8 cellular contexts compared by ENCODE assay signal in genomic region chr13:63636231-63636993, GRCh38.
DNase-seq lines count a peak whose midpoint lies in the region; ATAC-seq, FAIRE-seq and TF ChIP-seq lines count a peak whose summit lies in the region.

No MANE protein-coding gene starts in this region.

- no peaks in the 10 kb centered on the region for H3K79me1 ChIP-seq in mesenchymal stem cell (replicated peaks; ENCODE audit: low read length, poor library complexity, severe bottlenecking)

- H4K8ac ChIP-seq in mesenchymal stem cell (ENCODE audit: low read length), result no peak overlapping the region

- no peak overlapping the region for H3K14ac ChIP-seq in mesenchymal stem cell (ENCODE audit: low read length in 2 of 2)

- H3K9ac ChIP-seq in mesenchymal stem cell (ENCODE audit: low read length), result peak overlapping the region; percentile 69

- peak overlapping the region; percentile 33 for H3K4me2 ChIP-seq in mesenchymal stem cell (ENCODE audit: low read length, poor library complexity, severe bottlenecking)

- H2BK12ac ChIP-seq in mesenchymal stem cell (ENCODE audit: low read length in 2 of 2), result no peak overlapping the region

- H3K27ac ChIP-seq in ACC112 (ENCODE audit: low read depth, low read length) (no peak overlapping the region), VCaP (no peak overlapping the region), mesenchymal stem cell (ENCODE audit: low read length, poor library complexity, severe bottlenecking) (no peak overlapping the region)

- H2BK120ac ChIP-seq in mesenchymal stem cell (ENCODE audit: low read depth, low read length), result no peak overlapping the region

- ATAC-seq in esophagus mucosa, result no peak

- H3K27me3 ChIP-seq in ACC112 (ENCODE audit: insufficient read depth, low read length) (no peaks in the 10 kb centered on the region), mesenchymal stem cell (ENCODE audit: control insufficient read depth in 1 of 2, insufficient read depth in 1 of 2, low read length in 2 of 2) (no peaks in the 10 kb centered on the region)

- H3K4me3 ChIP-seq in ACC112 (ENCODE audit: low read depth, low read length) (peak overlapping the region; percentile 74), mesenchymal stem cell (ENCODE audit: insufficient read depth in 1 of 2, low read depth in 1 of 2, low read length in 2 of 2) (peak overlapping the region in 1 of 2 experiments; percentile 71)

- no peak overlapping the region for H3K4ac ChIP-seq in mesenchymal stem cell (ENCODE audit: low read depth in 1 of 2, low read length in 2 of 2)

- no peak overlapping the region for H3K23ac ChIP-seq in mesenchymal stem cell (ENCODE audit: low read length in 2 of 2)

- H3K36me3 ChIP-seq in ACC112 (ENCODE audit: insufficient read depth, low read length) (no peaks in the 10 kb centered on the region), mesenchymal stem cell (ENCODE audit: control insufficient read depth in 1 of 2, insufficient read depth in 2 of 2, low read depth in 1 of 2, low read length in 2 of 2) (no peaks in the 10 kb centered on the region)

- H3K18ac ChIP-seq in mesenchymal stem cell (ENCODE audit: low read depth in 1 of 2, low read length in 2 of 2), result no peak overlapping the region

- no peak for DNase-seq in GM19239 (ENCODE audit: insufficient read length, low spot score)
- peak; percentile 27 for DNase-seq in HPDE6-E6E7 (ENCODE audit: extremely low spot score)
- no peak for DNase-seq in mesenchymal stem cell
- no peak for DNase-seq in NK-92 (lab: John Stamatoyannopoulos, UW; ENCODE audit: unreplicated experiment)
- DNase-seq in ureter (ENCODE audit: low spot score), result no peak

- H3K4me1 ChIP-seq in ACC112 (ENCODE audit: control insufficient read depth, insufficient read depth, low read length, unreplicated experiment) (no peaks in the 10 kb centered on the region), mesenchymal stem cell (ENCODE audit: control insufficient read depth, insufficient read depth, low read depth, low read length) (no peaks in the 10 kb centered on the region)

- H4K91ac ChIP-seq in mesenchymal stem cell (ENCODE audit: low read length), result no peak overlapping the region

- H3K79me2 ChIP-seq in ACC112 (ENCODE audit: control insufficient read depth, insufficient read depth, low read length, unreplicated experiment), result no peaks in the 10 kb centered on the region

- peak; percentile 70 for FAIRE-seq in GM19239 (lab: Jason Lieb, UNC)

- H3K9me3 ChIP-seq in mesenchymal stem cell (ENCODE audit: control insufficient read depth, low read length), result no peaks in the 10 kb centered on the region

- H2AK5ac ChIP-seq in mesenchymal stem cell (ENCODE audit: low read length, severe bottlenecking), result no peak overlapping the region

- TF ChIP-seq CTCF in VCaP (conservative IDR thresholded peaks at IDR 0.05), result peak; percentile 51

- 96% methylated on average over 4 of the region's 6 CpGs for WGBS in mesenchymal stem cell

- H2AFZ ChIP-seq in ACC112 (ENCODE audit: low read length, unreplicated experiment) (peak overlapping the region; percentile 50), mesenchymal stem cell (ENCODE audit: low read depth, low read length) (no peak overlapping the region)

- no peak overlapping the region for H2BK5ac ChIP-seq in mesenchymal stem cell (ENCODE audit: low read depth, low read length, poor library complexity, severe bottlenecking)

- H2BK15ac ChIP-seq in mesenchymal stem cell (ENCODE audit: low read depth, poor library complexity, severe bottlenecking), result no peak overlapping the region
